8 cellular contexts compared by ENCODE assay signal in genomic region chr2:27051902-27052645, GRCh38. TPM values are rescaled to one million over a fixed set of nuclear protein-coding genes. Genes with fewer than 3 reads are reported as not detected.
DNase-seq lines count a peak whose midpoint lies in the region; ATAC-seq and TF ChIP-seq lines count a peak whose summit lies in the region.

No MANE protein-coding gene starts in this region.

- no peak for TF ChIP-seq CTCF in endodermal cell (conservative IDR thresholded peaks at IDR 0.05)
- no peak for TF ChIP-seq CTCF in GM20000 (IDR thresholded peaks at IDR 0.05; ENCODE audit: extremely low read depth, missing control alignments)

- no peaks in the 10 kb centered on the region for H3K9me3 ChIP-seq in endodermal cell (ENCODE audit: control insufficient read depth, low read length)
- H3K9me3 ChIP-seq in muscle layer of colon (ENCODE audit: low read length) = no peaks in the 10 kb centered on the region

- H3K9ac ChIP-seq in endodermal cell (ENCODE audit: extremely low read depth, low read length, poor library complexity, severe bottlenecking) = peak overlapping the region; percentile 71
- peak overlapping the region; percentile 83 for H3K9ac ChIP-seq in muscle layer of colon (ENCODE audit: low read length)

- H3K36me3 ChIP-seq in endodermal cell (ENCODE audit: control insufficient read depth, insufficient read depth, low read length) = peaks cover 32% of the 10 kb centered on the region
- peaks cover 39% of the 10 kb centered on the region for H3K36me3 ChIP-seq in muscle layer of colon (ENCODE audit: insufficient read depth, low read length)

- H3K36me3 Mint-ChIP-seq in endodermal cell (ENCODE audit: low read depth) = peaks cover 34% of the 10 kb centered on the region

- peak; percentile 82 for DNase-seq in activated effector memory CD4-positive, alpha-beta T cell treated with anti-CD3 and anti-CD28 coated beads, Interleukin-2, amount 50 U/mL, for 16 hours
- DNase-seq in activated effector memory CD4-positive, alpha-beta T cell treated with Interleukin-2 at 50 U/mL for 16 hours = no peak
- peak; percentile 47 for DNase-seq in SW480 (ENCODE audit: low spot score)
- no peak for DNase-seq in endodermal cell
- no peak for DNase-seq in GM20000 (ENCODE audit: low spot score)

- H3K4me1 ChIP-seq in endodermal cell (ENCODE audit: control insufficient read depth, insufficient read depth, low read length) (peaks cover 13% of the 10 kb centered on the region), muscle layer of colon (ENCODE audit: insufficient read depth, low read length) (peaks cover 18% of the 10 kb centered on the region)

- H3K4me1 Mint-ChIP-seq in endodermal cell = peaks cover 24% of the 10 kb centered on the region

- H3K27me3 ChIP-seq in endodermal cell (ENCODE audit: control insufficient read depth, insufficient read depth, low read length, poor library complexity, severe bottlenecking) (no peaks in the 10 kb centered on the region), muscle layer of colon (ENCODE audit: control insufficient read depth in 1 of 2, insufficient read depth in 2 of 2, low read length in 2 of 2) (no peaks in the 10 kb centered on the region)

- H3K27ac ChIP-seq in endodermal cell (ENCODE audit: low read depth, low read length) (no peak overlapping the region), muscle layer of colon (ENCODE audit: low read depth, low read length) (peak overlapping the region; percentile 98)

- no peaks in the 10 kb centered on the region for H3K27me3 Mint-ChIP-seq in endodermal cell (ENCODE audit: insufficient read depth)

- peaks cover 2% of the 10 kb centered on the region for H3K9me3 Mint-ChIP-seq in endodermal cell

- peak overlapping the region; percentile 58 for H3K27ac Mint-ChIP-seq in endodermal cell

- H3K4me3 ChIP-seq in endodermal cell (ENCODE audit: low read length) = peak overlapping the region; percentile 96
- peak overlapping the region; percentile 64 to 83 for H3K4me3 ChIP-seq in muscle layer of colon (ENCODE audit: low read depth in 1 of 2, low read length in 2 of 2)

- 10 to 20% methylated on average over 5 to 24 of the region's 24 CpGs for WGBS in endodermal cell (ENCODE audit: insufficient coverage in 1 of 2, insufficient read length in 1 of 2), 2 experiments

- ATAC-seq in HG03439 (IDR thresholded peaks at IDR 0.05; ENCODE audit: unreplicated experiment) (no peak), HG02610 (IDR thresholded peaks at IDR 0.05; ENCODE audit: unreplicated experiment) (no peak)

- peak overlapping the region; percentile 90 for H3K4me3 Mint-ChIP-seq in endodermal cell

RNA-seq across cellular contexts. Expression of gene AGBL5, which starts 0.6 kb away (rescaled TPM):
- total RNA-seq in endodermal cell = 10 to 100 TPM; 56.9 to 76.1 TPM
- polyA plus RNA-seq in endodermal cell (2013, experiment 1 of 2) = 72.2 TPM
- 70.4 TPM for polyA plus RNA-seq in endodermal cell (2013, experiment 2 of 2)

RNA-seq across cellular contexts. Expression of gene TMEM214, which starts 19.3 kb away (rescaled TPM):
- 10 to 100 TPM; 52.7 to 63.7 TPM for total RNA-seq in endodermal cell
- polyA plus RNA-seq in endodermal cell (2013, experiment 1 of 2) = 41.2 TPM
- polyA plus RNA-seq in endodermal cell (2013, experiment 2 of 2) = 39.0 TPM

RNA-seq across cellular contexts. Expression of gene OST4, which starts 19.4 kb away (rescaled TPM):
- 100 to 1,000 TPM; 290 to 311 TPM for total RNA-seq in endodermal cell
- polyA plus RNA-seq in endodermal cell (2013, experiment 1 of 2) = 206 TPM
- 204 TPM for polyA plus RNA-seq in endodermal cell (2013, experiment 2 of 2)

RNA-seq across cellular contexts. Expression of gene EMILIN1, which starts 26.3 kb away (rescaled TPM):
- total RNA-seq in endodermal cell = 1 to 10 TPM; 1.9 to 2.1 TPM
- 11.8 TPM for polyA plus RNA-seq in endodermal cell (2013, experiment 1 of 2)
- polyA plus RNA-seq in endodermal cell (2013, experiment 2 of 2) = 15.3 TPM

RNA-seq across cellular contexts. Expression of gene KHK, which starts 34.5 kb away (rescaled TPM):
- total RNA-seq in endodermal cell = 1 to 10 TPM; 3.3 to 3.9 TPM
- 2.9 TPM for polyA plus RNA-seq in endodermal cell (2013, experiment 1 of 2)
- 2.6 TPM for polyA plus RNA-seq in endodermal cell (2013, experiment 2 of 2)

Comparison
In these comparisons a context has a peak if more than half of its experiments do, and no peak if none do; other contexts are left out.
1. DNase-seq: peak in activated effector memory CD4-positive, alpha-beta T cell treated with anti-CD3 and anti-CD28 coated beads, Interleukin-2, amount 50 U/mL, for 16 hours (single experiment) and SW480 (single experiment); none in activated effector memory CD4-positive, alpha-beta T cell treated with Interleukin-2 at 50 U/mL for 16 hours (single experiment), endodermal cell (single experiment) and GM20000 (single experiment).